In genomic region chr11:130581631-130582030, GRCh38 we compare ENCODE assay signal across 15 cellular contexts.
DNase-seq lines count a peak whose midpoint lies in the region; ATAC-seq, FAIRE-seq and TF ChIP-seq lines count a peak whose summit lies in the region.
"Had no signal": no experiment of that assay in that cellular context is flagged by ENCODE, and none has a peak within 500 bp of the region (broad histone marks: within the 10 kb centered on the region; RNA-seq: fewer than 3 reads in every experiment).

No MANE protein-coding gene starts in this region.

- POLR2A ChIA-PET in IMR-90 (lab: Charles Lee; ENCODE audit: unreplicated experiment): no interaction called here
- POLR2A ChIA-PET in naive thymus-derived CD4-positive, alpha-beta T cell (lab: Charles Lee): no interaction called here

- no peak overlapping the region for H3K23ac ChIP-seq in IMR-90 (ENCODE audit: low read depth, low read length)

- peak overlapping the region; percentile 7 for H2BK120ac ChIP-seq in IMR-90 (ENCODE audit: low read depth, low read length)

- H3K79me2 ChIP-seq in astrocyte (ENCODE audit: insufficient read depth, low read length) (no peaks in the 10 kb centered on the region), keratinocyte (ENCODE audit: control insufficient read depth, insufficient read depth, low read length) (no peaks in the 10 kb centered on the region)

- H3K4me3 Mint-ChIP-seq in astrocyte (ENCODE audit: unreplicated experiment): no peak overlapping the region
- H3K4me3 Mint-ChIP-seq in naive thymus-derived CD4-positive, alpha-beta T cell: no peak overlapping the region
- H3K4me3 Mint-ChIP-seq: CD4-positive, CD25-positive, alpha-beta regulatory T cell; naive thymus-derived CD8-positive, alpha-beta T cell had no signal

- no peaks in the 10 kb centered on the region for H3K9me3 Mint-ChIP-seq in astrocyte (ENCODE audit: unreplicated experiment)
- H3K9me3 Mint-ChIP-seq in naive thymus-derived CD4-positive, alpha-beta T cell: peaks cover 0 to 6% (median 0%) of the 10 kb centered on the region in 11 donors

- no peaks in the 10 kb centered on the region for H3K9me3 ChIP-seq in IMR-90 (ENCODE audit: control insufficient read depth, insufficient read depth, low read length)
- H3K9me3 ChIP-seq in astrocyte (ENCODE audit: insufficient read depth, low read depth, low read length): no peaks in the 10 kb centered on the region
- no peaks in the 10 kb centered on the region for H3K9me3 ChIP-seq in keratinocyte (ENCODE audit: control insufficient read depth, low read depth, low read length)
- no peaks in the 10 kb centered on the region for H3K9me3 ChIP-seq in suprapubic skin
- H3K9me3 ChIP-seq in naive thymus-derived CD4-positive, alpha-beta T cell (ENCODE audit: control insufficient read depth in 2 of 3, low read length in 3 of 3): no peaks in the 10 kb centered on the region

- H3K4me3 ChIP-seq in IMR-90 (ENCODE audit: insufficient read depth, low read depth, low read length) (no peak overlapping the region), astrocyte (ENCODE audit: insufficient read depth, low read depth, low read length) (no peak overlapping the region), keratinocyte (ENCODE audit: control insufficient read depth in 2 of 3, extremely low read depth in 1 of 3, insufficient read depth in 2 of 3, low read depth in 1 of 3, low read length in 3 of 3) (no peak overlapping the region), suprapubic skin (no peak overlapping the region)
- H3K4me3 ChIP-seq in naive thymus-derived CD4-positive, alpha-beta T cell (ENCODE audit: low read length): no peak overlapping the region

- peak overlapping the region; percentile 46; the same call in 1 of the 2 replicates for H3K4ac ChIP-seq in IMR-90 (ENCODE audit: low read depth, low read length)

- peak overlapping the region; percentile 10 for H4K91ac ChIP-seq in IMR-90 (ENCODE audit: insufficient read depth, low read depth, low read length)

- in situ Hi-C loops in IMR-90 (cut with MboI; ENCODE audit: low sequenced_read_pairs): no loop called here

- H3K56ac ChIP-seq in IMR-90 (ENCODE audit: extremely low read depth, insufficient read depth, low read length): no peak overlapping the region

- H3K4me1 ChIP-seq in IMR-90 (ENCODE audit: control insufficient read depth, insufficient read depth, low read length) (peaks cover 20% of the 10 kb centered on the region), astrocyte (ENCODE audit: insufficient read depth, low read length) (peaks cover 35% of the 10 kb centered on the region), keratinocyte (ENCODE audit: control insufficient read depth, extremely low read depth, insufficient read depth, low read length) (peaks cover 42% of the 10 kb centered on the region), suprapubic skin (peaks cover 28% of the 10 kb centered on the region)
- no peaks in the 10 kb centered on the region for H3K4me1 ChIP-seq in naive thymus-derived CD4-positive, alpha-beta T cell (ENCODE audit: control insufficient read depth in 2 of 2, insufficient read depth in 2 of 2, low read length in 2 of 2)

- no peak overlapping the region for H3K14ac ChIP-seq in IMR-90 (replicated peaks; ENCODE audit: low read depth, low read length)

- H4K8ac ChIP-seq in IMR-90 (ENCODE audit: low read depth in 2 of 2, low read length in 2 of 2): peak overlapping the region in 1 of 2 experiments; percentile 64; a peak in 2 of 4 replicates

- TF ChIP-seq CTCF in IMR-90 (conservative IDR thresholded peaks at IDR 0.05; ENCODE audit: low read depth, low read length) (no peak), astrocyte (IDR thresholded peaks at IDR 0.05; ENCODE audit: insufficient read depth, low read depth, low read length) (no peak), keratinocyte (optimal IDR thresholded peaks at IDR 0.05 in 1 of 3, IDR thresholded peaks at IDR 0.05 in 1 of 3, conservative IDR thresholded peaks at IDR 0.05 in 1 of 3; ENCODE audit: extremely low read depth in 1 of 3, insufficient read depth in 2 of 3, low read length in 3 of 3) (no peak), suprapubic skin (IDR thresholded peaks at IDR 0.05) (no peak)

- no peaks in the 10 kb centered on the region for H3K79me1 ChIP-seq in IMR-90 (ENCODE audit: low read depth in 1 of 2, low read length in 2 of 2)

- dilution Hi-C loops in IMR-90 (cut with HindIII; ENCODE audit: low sequenced_read_pairs, unreplicated experiment) (no loop called here), keratinocyte (cut with MboI; ENCODE audit: extremely low pct_ligation_motif_present, low sequenced_read_pairs) (no loop called here)

- DNase-seq in IMR-90 (peak; percentile 19), astrocyte (ENCODE audit: low read depth) (peak; percentile 59), keratinocyte (ENCODE audit: low read depth, low spot score) (no peak), suprapubic skin (ENCODE audit: low spot score in 2 of 2) (no peak), DMS53 treated with DMSO at 0.1 percent for 48 hours (lab: John Stamatoyannopoulos, UW; ENCODE audit: unreplicated experiment) (no peak)
- DNase-seq in naive thymus-derived CD4-positive, alpha-beta T cell: no peak
- DNase-seq: CD4-positive, CD25-positive, alpha-beta regulatory T cell; naive thymus-derived CD8-positive, alpha-beta T cell; NCI-H526; stimulated activated CD4-positive, alpha-beta T cell treated with anti-CD3 and anti-CD28 coated beads, Interleukin-2, amount 100 ng/mL, for 48 hours had no signal

- no peak for TF ChIP-seq RAD21 in IMR-90 (IDR thresholded peaks at IDR 0.05; ENCODE audit: low read length)

- no peak for TF ChIP-seq EP300 in suprapubic skin (IDR thresholded peaks at IDR 0.05)

- H3K9ac ChIP-seq in IMR-90 (ENCODE audit: low read depth, low read length) (no peak overlapping the region), astrocyte (ENCODE audit: low read length) (peak overlapping the region; percentile 80), keratinocyte (ENCODE audit: control insufficient read depth, extremely low read depth, insufficient read depth, low read length) (peak overlapping the region; percentile 57)

- H2BK15ac ChIP-seq in IMR-90 (ENCODE audit: low read depth, low read length): peak overlapping the region; percentile 88; the same call in 2 of the 3 replicates

- H3K27me3 Mint-ChIP-seq in astrocyte (ENCODE audit: low read depth, unreplicated experiment): no peaks in the 10 kb centered on the region
- peaks cover 7 to 23% (median 13%) of the 10 kb centered on the region in 5 donors for H3K27me3 Mint-ChIP-seq in naive thymus-derived CD4-positive, alpha-beta T cell

- H3K18ac ChIP-seq in IMR-90 (ENCODE audit: low read depth, low read length): peak overlapping the region; percentile 83; the same call in 1 of the 2 replicates

- no peak overlapping the region for H2AK9ac ChIP-seq in IMR-90 (replicated peaks; ENCODE audit: low read depth, low read length, poor library complexity)

- no peak overlapping the region for H2AK5ac ChIP-seq in IMR-90 (ENCODE audit: low read depth, low read length)

- H3K4me1 Mint-ChIP-seq in astrocyte (ENCODE audit: low read depth, unreplicated experiment): peaks cover 34% of the 10 kb centered on the region
- H3K4me1 Mint-ChIP-seq in naive thymus-derived CD4-positive, alpha-beta T cell: peaks cover 0 to 1% (median 0%) of the 10 kb centered on the region in 7 donors
- H3K4me1 Mint-ChIP-seq: CD4-positive, CD25-positive, alpha-beta regulatory T cell; naive thymus-derived CD8-positive, alpha-beta T cell had no signal

- H2BK20ac ChIP-seq in IMR-90 (ENCODE audit: low read depth, low read length): peak overlapping the region; percentile 23

- H3K4me2 ChIP-seq in IMR-90 (ENCODE audit: low read depth, low read length): no peak overlapping the region
- peak overlapping the region; percentile 74 for H3K4me2 ChIP-seq in astrocyte (ENCODE audit: low read length)
- H3K4me2 ChIP-seq in keratinocyte (ENCODE audit: control insufficient read depth, extremely low read depth, insufficient read depth, low read depth, low read length): peak overlapping the region; percentile 86

- no TSS peak for BruUV-seq in IMR-90 (replicated peaks; lab: Mats Ljungman, UMichigan)

- H3K27ac ChIP-seq in IMR-90 (ENCODE audit: insufficient read depth, low read length) (0 out of 2 replicates have a peak overlapping the region, but pooled peaks have one; percentile 0), astrocyte (ENCODE audit: low read depth, low read length) (peak overlapping the region; percentile 99), keratinocyte (ENCODE audit: control insufficient read depth, insufficient read depth, low read length) (peak overlapping the region; percentile 98), suprapubic skin (peak overlapping the region; percentile 79)
- no peak overlapping the region for H3K27ac ChIP-seq in naive thymus-derived CD4-positive, alpha-beta T cell (ENCODE audit: low read depth, low read length)

- intact Hi-C loops in IMR-90 (cut with micrococcal nuclease): no loop called here
- intact Hi-C loops in naive thymus-derived CD4-positive, alpha-beta T cell (cut with micrococcal nuclease): no loop called here

- peak overlapping the region; percentile 77 for H4K5ac ChIP-seq in IMR-90 (ENCODE audit: low read depth, low read length)

- H3K36me3 Mint-ChIP-seq in astrocyte (ENCODE audit: low read depth, unreplicated experiment): no peaks in the 10 kb centered on the region
- H3K36me3 Mint-ChIP-seq in naive thymus-derived CD4-positive, alpha-beta T cell: no peaks in the 10 kb centered on the region
- H3K36me3 Mint-ChIP-seq: CD4-positive, CD25-positive, alpha-beta regulatory T cell; naive thymus-derived CD8-positive, alpha-beta T cell had no signal

- no CpG with 5 or more reads among the region's 2 CpGs for WGBS in IMR-90 (ENCODE audit: extremely low coverage in 2 of 2, insufficient read length in 1 of 2), 2 experiments
- 44% methylated on average over 2 of the region's 2 CpGs for WGBS in suprapubic skin

- CTCF ChIA-PET in IMR-90 (lab: Yijun Ruan, JAX): no interaction called here
- CTCF ChIA-PET in naive thymus-derived CD4-positive, alpha-beta T cell (lab: Charles Lee): no interaction called here

- FAIRE-seq in astrocyte (lab: Jason Lieb, UNC) (peak; percentile 13), keratinocyte (lab: Jason Lieb, UNC) (peak; percentile 80)
- FAIRE-seq: frontal cortex, GM19239, islet of Langerhans, urothelium cell line had no signal

- H3K27ac Mint-ChIP-seq in astrocyte (ENCODE audit: unreplicated experiment): peak overlapping the region; percentile 100
- no peak overlapping the region for H3K27ac Mint-ChIP-seq in naive thymus-derived CD4-positive, alpha-beta T cell
- H3K27ac Mint-ChIP-seq: CD4-positive, CD25-positive, alpha-beta regulatory T cell; naive thymus-derived CD8-positive, alpha-beta T cell had no signal

- no peak overlapping the region for H2AFZ ChIP-seq in IMR-90 (replicated peaks; ENCODE audit: low read length, poor library complexity)
- H2AFZ ChIP-seq in astrocyte (ENCODE audit: low read depth, low read length): peak overlapping the region; percentile 5
- peak overlapping the region; percentile 71 for H2AFZ ChIP-seq in keratinocyte (ENCODE audit: control insufficient read depth, low read length)

- no peaks in the 10 kb centered on the region for H3K27me3 ChIP-seq in IMR-90 (ENCODE audit: control insufficient read depth, insufficient read depth, low read length)
- no peaks in the 10 kb centered on the region for H3K27me3 ChIP-seq in astrocyte (ENCODE audit: insufficient read depth, low read length)
- H3K27me3 ChIP-seq in keratinocyte (ENCODE audit: control insufficient read depth, extremely low read depth, insufficient read depth, low read length): no peaks in the 10 kb centered on the region
- no peaks in the 10 kb centered on the region for H3K27me3 ChIP-seq in suprapubic skin
- H3K27me3 ChIP-seq in naive thymus-derived CD4-positive, alpha-beta T cell (ENCODE audit: control insufficient read depth in 2 of 2, insufficient read depth in 2 of 2, low read length in 2 of 2): no peaks in the 10 kb centered on the region

- TF ChIP-seq POLR2A in IMR-90 (IDR thresholded peaks at IDR 0.05; ENCODE audit: low read depth, low read length): no peak
- TF ChIP-seq POLR2A in suprapubic skin (IDR thresholded peaks at IDR 0.05): no peak

- ATAC-seq in IMR-90 (ENCODE audit: low read depth): 0 out of 2 replicates have a peak, but pooled peaks have one; percentile 22
- no peak for ATAC-seq in naive thymus-derived CD4-positive, alpha-beta T cell
- no peak for ATAC-seq in HG02759 (IDR thresholded peaks at IDR 0.05; ENCODE audit: unreplicated experiment)
- ATAC-seq: naive thymus-derived CD8-positive, alpha-beta T cell had no signal

- H3K36me3 ChIP-seq in IMR-90 (ENCODE audit: control insufficient read depth, insufficient read depth, low read length): no peaks in the 10 kb centered on the region
- H3K36me3 ChIP-seq in astrocyte (ENCODE audit: insufficient read depth, low read length): no peaks in the 10 kb centered on the region
- no peaks in the 10 kb centered on the region for H3K36me3 ChIP-seq in keratinocyte (ENCODE audit: control insufficient read depth in 2 of 2, extremely low read depth in 1 of 2, insufficient read depth in 2 of 2, low read length in 2 of 2)
- no peaks in the 10 kb centered on the region for H3K36me3 ChIP-seq in suprapubic skin
- H3K36me3 ChIP-seq in naive thymus-derived CD4-positive, alpha-beta T cell (ENCODE audit: control insufficient read depth in 2 of 3, insufficient read depth in 3 of 3, low read length in 3 of 3): no peaks in the 10 kb centered on the region

- H2BK5ac ChIP-seq in IMR-90 (ENCODE audit: low read depth, low read length, poor library complexity, severe bottlenecking): peak overlapping the region; percentile 28

- H3K9me1 ChIP-seq in IMR-90 (ENCODE audit: insufficient read depth, low read length) (peaks cover 9% of the 10 kb centered on the region; the same call in 1 of the 2 replicates), keratinocyte (ENCODE audit: control insufficient read depth, extremely low read depth, insufficient read depth, low read length) (no peaks in the 10 kb centered on the region)

- no peaks in the 10 kb centered on the region for H4K20me1 ChIP-seq in IMR-90 (ENCODE audit: insufficient read depth, low read length)
- no peaks in the 10 kb centered on the region for H4K20me1 ChIP-seq in astrocyte (ENCODE audit: insufficient read depth, low read length)
- H4K20me1 ChIP-seq in keratinocyte (ENCODE audit: control insufficient read depth, extremely low read depth, insufficient read depth, low read length): no peaks in the 10 kb centered on the region

Comparison
In these comparisons a context has a peak if more than half of its experiments do, and no peak if none do; other contexts are left out.
1. DNase-seq: peak in IMR-90 (single experiment) and astrocyte (single experiment); none in keratinocyte (single experiment), suprapubic skin (0 of 2), naive thymus-derived CD4-positive, alpha-beta T cell (0 of 9) and DMS53 treated with DMSO at 0.1 percent for 48 hours (single experiment).